ENCODE assay signal across 11 cellular contexts in the genomic region with DNA sequence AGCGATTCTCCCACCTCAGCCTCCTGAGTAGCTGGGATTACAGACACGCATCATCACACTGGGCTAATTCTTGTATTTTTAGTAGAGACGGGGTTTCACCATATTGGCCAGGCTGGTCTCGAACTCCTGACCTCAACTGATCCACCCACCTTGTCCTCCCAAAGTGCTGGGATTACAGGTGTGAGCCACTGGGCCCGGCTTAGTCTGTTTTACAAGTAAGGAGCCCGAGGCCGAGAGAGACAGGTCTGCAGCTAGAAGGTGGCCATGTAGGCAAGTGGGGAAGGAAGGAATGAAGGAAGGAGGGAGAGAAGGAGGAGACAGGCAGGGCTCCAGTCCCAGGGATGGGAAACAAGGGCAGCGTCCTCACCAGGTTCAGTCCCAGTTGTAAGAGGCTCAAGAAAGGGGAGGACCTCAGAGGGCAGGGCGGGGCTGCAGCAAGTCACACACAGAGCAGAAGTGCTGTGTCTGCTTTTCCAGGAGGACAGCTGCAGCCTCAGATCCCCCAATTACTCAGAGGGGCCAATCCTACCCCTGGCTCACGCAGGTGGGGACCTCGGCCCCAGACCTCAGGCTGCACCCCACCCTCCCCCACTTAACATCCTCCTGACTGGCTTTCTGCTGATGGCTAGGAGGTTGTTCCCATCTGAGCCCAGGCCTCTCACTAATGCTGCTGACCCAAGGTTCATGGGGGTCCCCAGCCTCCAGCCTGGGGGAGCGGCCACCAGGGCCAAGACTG. TPM values are rescaled to one million over a fixed set of nuclear protein-coding genes. Genes with fewer than 3 reads are reported as not detected.
DNase-seq lines count a peak whose midpoint lies in the region; ATAC-seq and TF ChIP-seq lines count a peak whose summit lies in the region.
"Had no signal": no experiment of that assay in that cellular context is flagged by ENCODE, and none has a peak within 500 bp of the region (broad histone marks: within the 10 kb centered on the region; RNA-seq: fewer than 3 reads in every experiment).

No MANE protein-coding gene starts in this region.

- CTCF ChIA-PET in activated CD4-positive, alpha-beta memory T cell treated with anti-CD3 and anti-CD28 coated beads, Interleukin-2, amount 10 ng/mL, durations not matched to agents 7 days and 5 days (lab: Charles Lee), result interaction anchor here (1.5 kb wide), 1 partner anchor 21 kb away, joined by 3 read pairs; no protein-coding TSS in a partner anchor

- intact Hi-C loops in lower leg skin (cut with DNase I; ENCODE audit: low total_unique reads), result no loop called here

- H3K27me3 Mint-ChIP-seq in activated CD4-positive, alpha-beta memory T cell treated with anti-CD3 and anti-CD28 coated beads, Interleukin-2, amount 10 ng/mL, durations not matched to agents 7 days and 5 days, result peaks cover 26% of the 10 kb centered on the region
- H3K27me3 Mint-ChIP-seq: activated naive CD8-positive, alpha-beta T cell treated with anti-CD3 and anti-CD28 coated beads, Interleukin-2, amount 10 ng/mL, durations not matched to agents 7 days and 5 days had no signal

- H3K9me3 Mint-ChIP-seq in activated CD4-positive, alpha-beta memory T cell treated with anti-CD3 and anti-CD28 coated beads, Interleukin-2, amount 10 ng/mL, durations not matched to agents 7 days and 5 days, result no peaks in the 10 kb centered on the region
- H3K9me3 Mint-ChIP-seq: activated naive CD8-positive, alpha-beta T cell treated with anti-CD3 and anti-CD28 coated beads, Interleukin-2, amount 10 ng/mL, durations not matched to agents 7 days and 5 days had no signal

- no peak for TF ChIP-seq EP300 in suprapubic skin (IDR thresholded peaks at IDR 0.05)

- no peak overlapping the region for H3K4me2 ChIP-seq in Karpas-422 (ENCODE audit: low read depth, low read length, poor library complexity, severe bottlenecking)

- no peaks in the 10 kb centered on the region for H3K9me2 ChIP-seq in Karpas-422 (replicated peaks; ENCODE audit: insufficient read depth, low read length)

- TF ChIP-seq CTCF in lower leg skin (IDR thresholded peaks at IDR 0.05), result no peak
- no peak for TF ChIP-seq CTCF in suprapubic skin (IDR thresholded peaks at IDR 0.05)

- no peak overlapping the region for H2AFZ ChIP-seq in Karpas-422 (ENCODE audit: low read length)

- no peaks in the 10 kb centered on the region for H3K9me3 ChIP-seq in Karpas-422 (ENCODE audit: low read length)
- H3K9me3 ChIP-seq in esophagus (ENCODE audit: control insufficient read depth in 2 of 2, insufficient read depth in 1 of 2, low read depth in 1 of 2, low read length in 1 of 2), result peaks cover 0 to 2% of the 10 kb centered on the region in 2 donors
- peaks cover 3% of the 10 kb centered on the region for H3K9me3 ChIP-seq in suprapubic skin
- H3K9me3 ChIP-seq: testis had no signal

- 58 to 69% methylated on average over 12 of the region's 12 CpGs for WGBS in esophagus, 2 donors
- 62 to 69% methylated on average over 12 of the region's 12 CpGs for WGBS in lower leg skin, 2 donors
- WGBS in suprapubic skin, result 56% methylated on average over 12 of the region's 12 CpGs

- H3K36me3 ChIP-seq in Karpas-422 (ENCODE audit: insufficient read depth, low read length) (no peaks in the 10 kb centered on the region), esophagus (ENCODE audit: control insufficient read depth in 2 of 2, insufficient read depth in 2 of 2, low read length in 1 of 2) (no peaks in the 10 kb centered on the region), suprapubic skin (no peaks in the 10 kb centered on the region)

- H3K27ac ChIP-seq in Karpas-422 (ENCODE audit: low read length) (no peak overlapping the region), esophagus (ENCODE audit: low read depth in 2 of 2, low read length in 1 of 2) (peak overlapping the region; percentile 70 to 80), suprapubic skin (peak overlapping the region; percentile 86)
- H3K27ac ChIP-seq: testis had no signal

- H3K27me3 ChIP-seq in Karpas-422 (ENCODE audit: low read length) (no peaks in the 10 kb centered on the region), esophagus (ENCODE audit: control insufficient read depth in 1 of 2, insufficient read depth in 2 of 2, low read length in 2 of 2) (peaks cover 0 to 2% of the 10 kb centered on the region in 2 donors), suprapubic skin (no peaks in the 10 kb centered on the region)
- H3K27me3 ChIP-seq: testis had no signal

- DNase-seq in Karpas-422 (peak; percentile 14), lower leg skin (ENCODE audit: low spot score in 2 of 2) (peak; percentile 69 to 93), suprapubic skin (ENCODE audit: low spot score in 2 of 2) (peak in 1 of 2 donors; percentile 88), NCI-H187 (lab: John Stamatoyannopoulos, UW) (no peak)
- no peak for DNase-seq in activated CD4-positive, alpha-beta memory T cell treated with anti-CD3 and anti-CD28 coated beads, Interleukin-2, amount 10 ng/mL, durations not matched to agents 7 days and 5 days
- DNase-seq: activated naive CD8-positive, alpha-beta T cell treated with anti-CD3 and anti-CD28 coated beads, Interleukin-2, amount 10 ng/mL, durations not matched to agents 7 days and 5 days; MV-4-11; NCI-H526; testis had no signal

- no peak overlapping the region for H3K9ac ChIP-seq in Karpas-422 (ENCODE audit: low read length)

- no peaks in the 10 kb centered on the region for H3K4me1 Mint-ChIP-seq in activated CD4-positive, alpha-beta memory T cell treated with anti-CD3 and anti-CD28 coated beads, Interleukin-2, amount 10 ng/mL, durations not matched to agents 7 days and 5 days

- no peaks in the 10 kb centered on the region for H4K20me1 ChIP-seq in Karpas-422 (ENCODE audit: insufficient read depth, low read depth, low read length)

- POLR2A ChIA-PET in activated CD4-positive, alpha-beta memory T cell treated with anti-CD3 and anti-CD28 coated beads, Interleukin-2, amount 10 ng/mL, durations not matched to agents 7 days and 5 days (lab: Charles Lee), result no interaction called here

- no peak overlapping the region for H3K4me3 Mint-ChIP-seq in activated CD4-positive, alpha-beta memory T cell treated with anti-CD3 and anti-CD28 coated beads, Interleukin-2, amount 10 ng/mL, durations not matched to agents 7 days and 5 days
- H3K4me3 Mint-ChIP-seq: activated naive CD8-positive, alpha-beta T cell treated with anti-CD3 and anti-CD28 coated beads, Interleukin-2, amount 10 ng/mL, durations not matched to agents 7 days and 5 days had no signal

- H3K27ac Mint-ChIP-seq in activated CD4-positive, alpha-beta memory T cell treated with anti-CD3 and anti-CD28 coated beads, Interleukin-2, amount 10 ng/mL, durations not matched to agents 7 days and 5 days, result no peak overlapping the region
- H3K27ac Mint-ChIP-seq: activated naive CD8-positive, alpha-beta T cell treated with anti-CD3 and anti-CD28 coated beads, Interleukin-2, amount 10 ng/mL, durations not matched to agents 7 days and 5 days had no signal

- no peak for TF ChIP-seq POLR2A in lower leg skin (IDR thresholded peaks at IDR 0.05)
- TF ChIP-seq POLR2A in suprapubic skin (IDR thresholded peaks at IDR 0.05), result no peak

- no peak for ATAC-seq in GM21529 (IDR thresholded peaks at IDR 0.05; ENCODE audit: unreplicated experiment)

- H3K79me2 ChIP-seq in Karpas-422 (ENCODE audit: low read length), result no peaks in the 10 kb centered on the region

- H3K4me1 ChIP-seq in Karpas-422 (ENCODE audit: low read length), result no peaks in the 10 kb centered on the region
- H3K4me1 ChIP-seq in esophagus (ENCODE audit: control insufficient read depth in 2 of 2, insufficient read depth in 2 of 2, low read length in 1 of 2), result peaks cover 0 to 2% of the 10 kb centered on the region in 2 donors
- H3K4me1 ChIP-seq in suprapubic skin, result peaks cover 16% of the 10 kb centered on the region
- H3K4me1 ChIP-seq: testis had no signal

- no peaks in the 10 kb centered on the region for H3K36me3 Mint-ChIP-seq in activated CD4-positive, alpha-beta memory T cell treated with anti-CD3 and anti-CD28 coated beads, Interleukin-2, amount 10 ng/mL, durations not matched to agents 7 days and 5 days (ENCODE audit: low read depth)
- H3K36me3 Mint-ChIP-seq: activated naive CD8-positive, alpha-beta T cell treated with anti-CD3 and anti-CD28 coated beads, Interleukin-2, amount 10 ng/mL, durations not matched to agents 7 days and 5 days had no signal

- H3K4me3 ChIP-seq in Karpas-422 (ENCODE audit: low read length) (no peak overlapping the region), esophagus (ENCODE audit: low read depth in 1 of 2, low read length in 2 of 2) (no peak overlapping the region), lower leg skin (ENCODE audit: low read depth, poor library complexity, severe bottlenecking) (no peak overlapping the region), suprapubic skin (peak overlapping the region; percentile 18)
- H3K4me3 ChIP-seq: testis had no signal

RNA-seq across cellular contexts. Expression of a gene that starts 53.8 kb away (rescaled TPM):
- total RNA-seq in Karpas-422 (2014; rRNA removed; shearing (Covaris generic); ENCODE audit: low replicate concordance), result not detected in 2 replicates
- polyA plus RNA-seq in esophagus, result 10 to 100 TPM; 12.2 to 13.0 TPM
- total RNA-seq in lower leg skin, result 10 to 100 TPM; 18.7 to 28.4 (median 19.6) TPM
- total RNA-seq in suprapubic skin, result 10 to 100 TPM; 14.9 to 25.0 (median 20.4) TPM
- total RNA-seq in activated CD4-positive, alpha-beta memory T cell treated with anti-CD3 and anti-CD28 coated beads, Interleukin-2, amount 10 ng/mL, durations not matched to agents 7 days and 5 days, result 10 to 100 TPM; 22.1 to 22.6 TPM

Comparison
In these comparisons a context has a peak if more than half of its experiments do, and no peak if none do; other contexts are left out.
1. DNase-seq: peak in Karpas-422 (single experiment) and lower leg skin (2 of 2); none in NCI-H187 (0 of 2) and activated CD4-positive, alpha-beta memory T cell treated with anti-CD3 and anti-CD28 coated beads, Interleukin-2, amount 10 ng/mL, durations not matched to agents 7 days and 5 days (single experiment).
2. RNA of a gene that starts 53.8 kb away (total RNA-seq): 22.1 to 22.6 TPM in activated CD4-positive, alpha-beta memory T cell treated with anti-CD3 and anti-CD28 coated beads, Interleukin-2, amount 10 ng/mL, durations not matched to agents 7 days and 5 days, 14.9 to 25.0 TPM in suprapubic skin and 18.7 to 28.4 TPM in lower leg skin; not detected in Karpas-422; every median in the first group is over 10 times any median in the second.